In genomic region chr14:93727917-93728650, GRCh38 we compare ENCODE assay signal across 9 cellular contexts.
"Had no signal": no experiment of that assay in that cellular context is flagged by ENCODE, and none has a peak within 500 bp of the region (broad histone marks: within the 10 kb centered on the region; RNA-seq: fewer than 3 reads in every experiment).

No MANE protein-coding gene starts in this region.

- H2AFZ ChIP-seq: GM23248 had no signal

- H3K9me3 ChIP-seq: HAP-1 had no signal

- FAIRE-seq: HepG2 had no signal

- H3K36me3 ChIP-seq: HAP-1 had no signal

- H3K4me3 ChIP-seq: GM23248, HAP-1 had no signal

- H3K4me1 ChIP-seq: HAP-1 had no signal

- H3K4me3 Mint-ChIP-seq: HFFc6, IgD-negative memory B cell had no signal

- H3K27ac Mint-ChIP-seq: HFFc6, IgD-negative memory B cell had no signal

- ATAC-seq: HCT116 had no signal

- H3K36me3 Mint-ChIP-seq: IgD-negative memory B cell had no signal

- H3K27ac ChIP-seq: GM23248, HL-60 had no signal

- H3K4me1 Mint-ChIP-seq: IgD-negative memory B cell had no signal

- H3K9ac ChIP-seq: GM23248 had no signal

- DNase-seq: GM23248, GOT3, HFFc6, KBM-7 had no signal
